In genomic region chr11:2151500-2152257, GRCh38 we compare ENCODE assay signal across 8 cellular contexts. TPM values are rescaled to one million over a fixed set of nuclear protein-coding genes. Genes with fewer than 3 reads are reported as not detected.
DNase-seq lines count a peak whose midpoint lies in the region; ATAC-seq, FAIRE-seq and TF ChIP-seq lines count a peak whose summit lies in the region.

No MANE protein-coding gene starts in this region.

- peak; percentile 73 for TF ChIP-seq CTCF in bronchial epithelial cell (IDR thresholded peaks at IDR 0.05; ENCODE audit: insufficient read depth, low read length, severe bottlenecking)

- DNase-seq in GM18507 (ENCODE audit: extremely low spot score, insufficient read length, low read depth) (peak; percentile 71), NCI-H2196 treated with DMSO at 0.1 percent for 48 hours (lab: John Stamatoyannopoulos, UW; ENCODE audit: unreplicated experiment) (peak; percentile 62), bronchial epithelial cell (ENCODE audit: low read depth) (peak; percentile 63), islet precursor cell (peak; percentile 87)
- peak; percentile 39 to 68 (median 58) for DNase-seq in activated CD4-positive, CD25-positive, alpha-beta regulatory T cell (lab: John Stamatoyannopoulos, UW)
- DNase-seq in stimulated activated CD4-positive, alpha-beta T cell treated with anti-CD3 and anti-CD28 coated beads, Interleukin-1b, Interleukin-23, amount 100 ng/mL, for 24 hours (ENCODE audit: low read depth in 4 of 4, low spot score in 1 of 4) = peak; percentile 62 to 81 (median 66)

- no peak overlapping the region for H3K4me3 ChIP-seq in bronchial epithelial cell (ENCODE audit: low read depth, low read length)

- H3K27me3 ChIP-seq in bronchial epithelial cell (ENCODE audit: control insufficient read depth, insufficient read depth, low read length) = peaks cover 32% of the 10 kb centered on the region

- H3K36me3 ChIP-seq in bronchial epithelial cell (ENCODE audit: control insufficient read depth, insufficient read depth, low read length) = no peaks in the 10 kb centered on the region

- ATAC-seq in GM18517 (IDR thresholded peaks at IDR 0.05; ENCODE audit: unreplicated experiment) = no peak

- FAIRE-seq in A204.1 (lab: Jason Lieb, UNC) (peak; percentile 21), GM18507 (lab: Jason Lieb, UNC) (peak; percentile 75), bronchial epithelial cell (lab: Jason Lieb, UNC) (no peak)

RNA-seq across cellular contexts. Expression of gene INS, which starts 9.3 kb away (rescaled TPM):
- total RNA-seq in bronchial epithelial cell = not detected in 2 replicates

RNA-seq across cellular contexts. Expression of gene IGF2, which starts 12.5 kb away (rescaled TPM):
- total RNA-seq in bronchial epithelial cell = 1.0 and 6.6 TPM in 2 replicates

RNA-seq across cellular contexts. Expression of gene TH, which starts 19.9 kb away (rescaled TPM):
- total RNA-seq in bronchial epithelial cell = under 0.01 and 0.13 TPM in 2 replicates
